In the genomic region with DNA sequence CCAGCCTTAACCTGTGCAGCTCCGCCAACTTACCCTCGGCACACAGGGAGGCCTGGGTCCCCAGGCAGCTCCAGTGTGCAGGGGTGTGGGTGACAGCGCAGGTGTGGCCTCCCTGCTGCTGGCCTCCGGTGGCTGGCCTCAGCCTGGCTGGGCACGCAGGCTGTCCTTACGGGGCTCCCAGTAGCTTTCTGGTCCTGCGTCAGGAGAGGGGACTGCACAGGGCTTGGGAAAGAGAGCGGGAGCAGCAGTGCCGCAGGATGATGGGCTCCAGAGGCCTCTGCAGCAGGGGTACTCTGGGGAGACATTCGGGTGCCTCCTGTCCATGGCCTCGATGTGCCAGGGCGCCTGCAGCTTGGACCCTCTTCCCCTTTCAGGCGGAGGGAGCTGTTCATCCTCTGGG, we compare ENCODE assay signal across 1 cellular context.
TF ChIP-seq lines count a peak whose summit lies in the region.

No MANE protein-coding gene starts in this region.

TF ChIP-seq in IMR-90, 13 proteins besides CTCF, POLR2A, EP300 and RAD21:
- TF ChIP-seq RCOR1 (IDR thresholded peaks at IDR 0.05; ENCODE audit: insufficient replicate concordance, low read length) (no peak), MXI1 (IDR thresholded peaks at IDR 0.05; ENCODE audit: borderline replicate concordance, low read depth, low read length) (no peak), RFX5 (IDR thresholded peaks at IDR 0.05; ENCODE audit: low read depth, low read length) (no peak), FOS (IDR thresholded peaks at IDR 0.05; ENCODE audit: low read depth, low read length) (no peak), BHLHE40 (IDR thresholded peaks at IDR 0.05; ENCODE audit: low read depth, low read length) (no peak), SMC3 (IDR thresholded peaks at IDR 0.05; ENCODE audit: low read depth, low read length) (no peak), USF2 (IDR thresholded peaks at IDR 0.05; ENCODE audit: low read depth, low read length) (no peak), MAFK (IDR thresholded peaks at IDR 0.05; ENCODE audit: low read depth, low read length) (no peak)
- TF ChIP-seq, protein P1, sequence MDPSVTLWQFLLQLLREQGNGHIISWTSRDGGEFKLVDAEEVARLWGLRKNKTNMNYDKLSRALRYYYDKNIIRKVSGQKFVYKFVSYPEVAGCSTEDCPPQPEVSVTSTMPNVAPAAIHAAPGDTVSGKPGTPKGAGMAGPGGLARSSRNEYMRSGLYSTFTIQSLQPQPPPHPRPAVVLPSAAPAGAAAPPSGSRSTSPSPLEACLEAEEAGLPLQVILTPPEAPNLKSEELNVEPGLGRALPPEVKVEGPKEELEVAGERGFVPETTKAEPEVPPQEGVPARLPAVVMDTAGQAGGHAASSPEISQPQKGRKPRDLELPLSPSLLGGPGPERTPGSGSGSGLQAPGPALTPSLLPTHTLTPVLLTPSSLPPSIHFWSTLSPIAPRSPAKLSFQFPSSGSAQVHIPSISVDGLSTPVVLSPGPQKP (IDR thresholded peaks at IDR 0.05; ENCODE audit: borderline replicate concordance, low read depth, low read length): no peak
TF ChIP-seq in IMR-90: peak in this region for 0.
